In genomic region chr7:65846008-65846570, GRCh38 we compare ENCODE assay signal across 24 cellular contexts.
"Had no signal": no experiment of that assay in that cellular context is flagged by ENCODE, and none has a peak within 500 bp of the region (broad histone marks: within the 10 kb centered on the region; RNA-seq: fewer than 3 reads in every experiment).

No MANE protein-coding gene starts in this region.

- H3K36me3 ChIP-seq: ascending aorta had no signal

- FAIRE-seq: RCC 7860 had no signal

- ATAC-seq: activated CD8-positive, alpha-beta memory T cell treated with anti-CD3 and anti-CD28 coated beads, Interleukin-2, amount 10 ng/mL, durations not matched to agents 7 days and 5 days; activated naive CD4-positive, alpha-beta T cell treated with anti-CD3 and anti-CD28 coated beads, Interleukin-2, amount 50 U/mL, for 72 hours; activated naive CD8-positive, alpha-beta T cell treated with anti-CD3 and anti-CD28 coated beads, Interleukin-2, amount 50 U/mL, for 24 hours; PC-3; WTC11 had no signal

- H3K27me3 ChIP-seq: ascending aorta had no signal

- H3K4me3 ChIP-seq: ascending aorta had no signal

- DNase-seq: activated CD4-positive, alpha-beta T cell treated with anti-CD3 and anti-CD28 coated beads for 1 hour; activated CD4-positive, alpha-beta T cell treated with anti-CD3 and anti-CD28 coated beads, Interleukin-2, amount 10 ng/mL, durations not matched to agents 24 days and 14 days; activated CD4-positive, alpha-beta T cell treated with anti-CD3 and anti-CD28 coated beads, Interleukin-2, amount 50 U/mL, for 48 hours; activated CD8-positive, alpha-beta memory T cell treated with anti-CD3 and anti-CD28 coated beads, Interleukin-2, amount 10 ng/mL, durations not matched to agents 7 days and 5 days; activated effector memory CD4-positive, alpha-beta T cell treated with Interleukin-2 at 50 U/mL for 16 hours; activated naive CD4-positive, alpha-beta T cell treated with Interleukin-2 at 50 U/mL for 16 hours; activated naive CD8-positive, alpha-beta T cell treated with anti-CD3 and anti-CD28 coated beads, Interleukin-2, amount 50 U/mL, for 24 hours; activated T-cell treated with anti-CD3 and anti-CD28 coated beads, Interleukin-2, amount 50 U/mL, for 24 hours; amniotic stem cell; Kasumi-1; KBM-7; NCI-H1092; NCI-H1417; NCI-H1930; NCI-H345; NCI-H510A; NCI-H526 treated with DMSO at 0.1 percent for 48 hours; NCI-H82; PC-3; SHP77 treated with DMSO at 0.1 percent for 48 hours had no signal

- H3K4me1 ChIP-seq: ascending aorta had no signal

- H3K27ac ChIP-seq: ascending aorta had no signal

- H3K9me3 ChIP-seq: ascending aorta had no signal
